21 cellular contexts compared by ENCODE assay signal in genomic region chr1:201760516-201760915, GRCh38.
DNase-seq lines count a peak whose midpoint lies in the region; ATAC-seq and TF ChIP-seq lines count a peak whose summit lies in the region.
"Had no signal": no experiment of that assay in that cellular context is flagged by ENCODE, and none has a peak within 500 bp of the region (broad histone marks: within the 10 kb centered on the region; RNA-seq: fewer than 3 reads in every experiment).

No MANE protein-coding gene starts in this region.

- H3K79me1 ChIP-seq in mesenchymal stem cell (replicated peaks; ENCODE audit: low read length, poor library complexity, severe bottlenecking) = peaks cover 18% of the 10 kb centered on the region

- TF ChIP-seq EP300 in ovary (IDR thresholded peaks at IDR 0.05) = no peak

- no peak overlapping the region for H3K4me3 ChIP-seq in heart right ventricle
- no peak overlapping the region for H3K4me3 ChIP-seq in mesenchymal stem cell (ENCODE audit: insufficient read depth in 1 of 2, low read depth in 1 of 2, low read length in 2 of 2)
- H3K4me3 ChIP-seq in ovary = no peak overlapping the region
- H3K4me3 ChIP-seq: A549, MG63, Peyer's patch, upper lobe of left lung had no signal

- H3K27me3 Mint-ChIP-seq in activated T-helper 2 cell treated with anti-CD3 and anti-CD28 coated beads, Interferon-gamma antibody, Interleukin-2, Interleukin-4, amounts not matched to agents 10 μg/mL and 5 μg/mL and 100 μg/mL, durations not matched to agents 14 hours and 24 hours and 36 hours (ENCODE audit: low read depth) = peaks cover 21% of the 10 kb centered on the region
- H3K27me3 Mint-ChIP-seq: activated naive CD8-positive, alpha-beta T cell had no signal

- H3K4me1 Mint-ChIP-seq in activated T-helper 2 cell treated with anti-CD3 and anti-CD28 coated beads, Interferon-gamma antibody, Interleukin-2, Interleukin-4, amounts not matched to agents 10 μg/mL and 5 μg/mL and 100 μg/mL, durations not matched to agents 14 hours and 24 hours and 36 hours (ENCODE audit: low read depth) = no peaks in the 10 kb centered on the region

- H3K4me3 Mint-ChIP-seq in activated T-helper 2 cell treated with anti-CD3 and anti-CD28 coated beads, Interferon-gamma antibody, Interleukin-2, Interleukin-4, amounts not matched to agents 10 μg/mL and 5 μg/mL and 100 μg/mL, durations not matched to agents 14 hours and 24 hours and 36 hours (ENCODE audit: low read depth) = no peak overlapping the region
- H3K4me3 Mint-ChIP-seq: activated naive CD8-positive, alpha-beta T cell had no signal

- H3K9me3 ChIP-seq in heart right ventricle (no peaks in the 10 kb centered on the region), mesenchymal stem cell (ENCODE audit: control insufficient read depth, low read length) (no peaks in the 10 kb centered on the region), ovary (no peaks in the 10 kb centered on the region)
- H3K9me3 ChIP-seq: A549, Caco-2, MG63, Peyer's patch, upper lobe of left lung had no signal

- H3K18ac ChIP-seq in mesenchymal stem cell (ENCODE audit: low read depth in 1 of 2, low read length in 2 of 2) = no peak overlapping the region

- intact Hi-C loops in heart right ventricle (cut with DNase I) = no loop called here
- intact Hi-C loops in Right ventricle myocardium superior (cut with DNase I) = no loop called here
- intact Hi-C loops in activated T-helper 2 cell treated with anti-CD3 and anti-CD28 coated beads, Interferon-gamma antibody, Interleukin-2, Interleukin-4, amounts not matched to agents 10 μg/mL and 5 μg/mL and 100 μg/mL, durations not matched to agents 14 hours and 24 hours and 36 hours (cut with micrococcal nuclease) = no loop called here
- intact Hi-C loops in ovary (cut with DNase I) = no loop called here

- H2AK5ac ChIP-seq in mesenchymal stem cell (ENCODE audit: low read length, severe bottlenecking) = no peak overlapping the region

- H2BK15ac ChIP-seq in mesenchymal stem cell (ENCODE audit: low read depth, poor library complexity, severe bottlenecking) = no peak overlapping the region

- no peaks in the 10 kb centered on the region for H3K36me3 ChIP-seq in heart right ventricle
- peaks cover 0 to 7% of the 10 kb centered on the region in 2 experiments for H3K36me3 ChIP-seq in mesenchymal stem cell (ENCODE audit: control insufficient read depth in 1 of 2, insufficient read depth in 2 of 2, low read depth in 1 of 2, low read length in 2 of 2)
- H3K36me3 ChIP-seq in ovary = no peaks in the 10 kb centered on the region
- H3K36me3 ChIP-seq: Peyer's patch, upper lobe of left lung had no signal

- DNase-seq in heart right ventricle (no peak), Right ventricle myocardium superior (no peak), caudate nucleus (lab: John Stamatoyannopoulos, UW) (no peak), mesenchymal stem cell (peak; percentile 66), ovary (no peak), UCSD-AML1 (lab: John Stamatoyannopoulos, UW; ENCODE audit: unreplicated experiment) (no peak)
- no peak for DNase-seq in activated T-helper 2 cell treated with anti-CD3 and anti-CD28 coated beads, Interferon-gamma antibody, Interleukin-2, Interleukin-4, amounts not matched to agents 10 μg/mL and 5 μg/mL and 100 μg/mL, durations not matched to agents 14 hours and 24 hours and 36 hours (ENCODE audit: low spot score)
- DNase-seq: activated CD4-positive, alpha-beta T cell treated with anti-CD3 and anti-CD28 coated beads for 4 hours; activated T-cell treated with anti-CD3 and anti-CD28 coated beads for 4 hours; Caco-2; effector CD4-positive, alpha-beta T cell; MG63; NCI-H1930; NCI-H526 treated with DMSO at 0.1 percent for 48 hours; Peyer's patch; stimulated activated CD4-positive, alpha-beta T cell treated with anti-CD3 and anti-CD28 coated beads, Interleukin-1b, Interleukin-23, amount 100 ng/mL, for 48 hours; T-helper 1 cell; upper lobe of left lung had no signal

- H3K36me3 Mint-ChIP-seq in activated T-helper 2 cell treated with anti-CD3 and anti-CD28 coated beads, Interferon-gamma antibody, Interleukin-2, Interleukin-4, amounts not matched to agents 10 μg/mL and 5 μg/mL and 100 μg/mL, durations not matched to agents 14 hours and 24 hours and 36 hours (ENCODE audit: low read depth) = no peaks in the 10 kb centered on the region

- no peak overlapping the region for H2AFZ ChIP-seq in mesenchymal stem cell (ENCODE audit: low read depth, low read length)

- H3K9me3 Mint-ChIP-seq in activated T-helper 2 cell treated with anti-CD3 and anti-CD28 coated beads, Interferon-gamma antibody, Interleukin-2, Interleukin-4, amounts not matched to agents 10 μg/mL and 5 μg/mL and 100 μg/mL, durations not matched to agents 14 hours and 24 hours and 36 hours = no peaks in the 10 kb centered on the region

- H3K4me1 ChIP-seq in heart right ventricle (peaks cover 18 to 100% (median 96%) of the 10 kb centered on the region in 9 donors), mesenchymal stem cell (ENCODE audit: control insufficient read depth, insufficient read depth, low read depth, low read length) (peaks cover 9% of the 10 kb centered on the region), ovary (ENCODE audit: insufficient read depth) (peaks cover 3% of the 10 kb centered on the region)
- H3K4me1 ChIP-seq: Caco-2, Peyer's patch had no signal

- H3K27me3 ChIP-seq in heart right ventricle (no peaks in the 10 kb centered on the region), mesenchymal stem cell (ENCODE audit: control insufficient read depth in 1 of 2, insufficient read depth in 1 of 2, low read length in 2 of 2) (no peaks in the 10 kb centered on the region), ovary (no peaks in the 10 kb centered on the region)
- H3K27me3 ChIP-seq: MG63, Peyer's patch, upper lobe of left lung had no signal

- 40 to 41% methylated on average over 1 of the region's 1 CpG for WGBS in heart right ventricle, 2 donors
- WGBS in mesenchymal stem cell = no CpG with 5 or more reads among the region's 1 CpG
- WGBS in ovary, 3 donors = 15 to 40% (median 25%) methylated on average over 1 of the region's 1 CpG

- no peak overlapping the region for H2BK120ac ChIP-seq in mesenchymal stem cell (ENCODE audit: low read depth, low read length)

- peak overlapping the region in 7 of 10 donors; percentile 4 to 70 (median 32) for H3K27ac ChIP-seq in heart right ventricle
- H3K27ac ChIP-seq in caudate nucleus (ENCODE audit: low read depth, low read length) = peak overlapping the region; percentile 16
- H3K27ac ChIP-seq in mesenchymal stem cell (ENCODE audit: low read length, poor library complexity, severe bottlenecking) = peak overlapping the region; percentile 60
- no peak overlapping the region for H3K27ac ChIP-seq in ovary
- H3K27ac ChIP-seq: A549, Peyer's patch, upper lobe of left lung had no signal

- H3K4ac ChIP-seq in mesenchymal stem cell (ENCODE audit: low read depth in 1 of 2, low read length in 2 of 2) = no peak overlapping the region

- no peak overlapping the region for H3K27ac Mint-ChIP-seq in activated T-helper 2 cell treated with anti-CD3 and anti-CD28 coated beads, Interferon-gamma antibody, Interleukin-2, Interleukin-4, amounts not matched to agents 10 μg/mL and 5 μg/mL and 100 μg/mL, durations not matched to agents 14 hours and 24 hours and 36 hours
- H3K27ac Mint-ChIP-seq: activated naive CD8-positive, alpha-beta T cell had no signal

- no peak overlapping the region for H3K14ac ChIP-seq in mesenchymal stem cell (ENCODE audit: low read length in 2 of 2)

- ATAC-seq in heart right ventricle = no peak
- ATAC-seq in Right ventricle myocardium superior (ENCODE audit: poor library complexity) = no peak
- no peak for ATAC-seq in GM19395 (IDR thresholded peaks at IDR 0.05; ENCODE audit: unreplicated experiment)
- ATAC-seq: A549 had no signal

- no peak for TF ChIP-seq CTCF in heart right ventricle (IDR thresholded peaks at IDR 0.05)
- TF ChIP-seq CTCF in ovary (IDR thresholded peaks at IDR 0.05) = no peak

- no peak for TF ChIP-seq POLR2A in ovary (IDR thresholded peaks at IDR 0.05)

- no peak overlapping the region for H3K4me2 ChIP-seq in mesenchymal stem cell (ENCODE audit: low read length, poor library complexity, severe bottlenecking)
- H3K4me2 ChIP-seq: A549 had no signal

- H4K91ac ChIP-seq in mesenchymal stem cell (ENCODE audit: low read length) = no peak overlapping the region

- H2BK5ac ChIP-seq in mesenchymal stem cell (ENCODE audit: low read depth, low read length, poor library complexity, severe bottlenecking) = no peak overlapping the region

- no peak overlapping the region for H2BK12ac ChIP-seq in mesenchymal stem cell (ENCODE audit: low read length in 2 of 2)

- no peak overlapping the region for H3K9ac ChIP-seq in mesenchymal stem cell (ENCODE audit: low read length)

- H3K23ac ChIP-seq in mesenchymal stem cell (ENCODE audit: low read length in 2 of 2) = no peak overlapping the region

- H4K8ac ChIP-seq in mesenchymal stem cell (ENCODE audit: low read length) = no peak overlapping the region

Comparison
In these comparisons a context has a peak if more than half of its experiments do, and no peak if none do; other contexts are left out.
1. H3K27ac ChIP-seq: peak in heart right ventricle (7 of 10), caudate nucleus (single experiment) and mesenchymal stem cell (single experiment); none in ovary (0 of 2).